21 cellular contexts compared by ENCODE assay signal in the genomic region with DNA sequence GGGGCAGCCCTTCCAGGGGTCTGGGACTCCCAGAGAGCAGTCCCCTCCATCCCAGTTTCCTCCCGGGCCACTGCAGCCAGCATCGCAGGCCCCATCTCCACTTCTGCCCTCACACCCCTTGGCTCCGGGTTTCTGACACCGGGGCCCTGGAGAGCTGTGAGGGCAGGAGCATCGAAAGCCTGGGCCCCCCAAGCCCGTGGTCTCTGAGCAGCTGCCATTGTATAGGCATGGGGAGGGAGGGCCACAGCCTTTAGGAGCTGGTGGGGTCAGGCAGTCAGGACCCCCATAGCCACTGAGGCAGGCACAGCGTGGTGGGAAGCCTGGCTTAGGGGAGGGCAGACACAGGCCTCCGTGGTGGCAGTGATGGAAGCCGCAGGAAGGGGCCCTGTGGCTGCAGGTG. TPM values are rescaled to one million over a fixed set of nuclear protein-coding genes. Genes with fewer than 3 reads are reported as not detected.
A peak's percentile ranks its signal among the peaks of the same experiment; 100 is the strongest.
DNase-seq lines count a peak whose midpoint lies in the region; ATAC-seq, FAIRE-seq and TF ChIP-seq lines count a peak whose summit lies in the region.
"Had no signal": no experiment of that assay in that cellular context is flagged by ENCODE, and none has a peak within 500 bp of the region (broad histone marks: within the 10 kb centered on the region; RNA-seq: fewer than 3 reads in every experiment).

No MANE protein-coding gene starts in this region.

- H3K9ac ChIP-seq in H1 (replicated peaks in 1 of 4; ENCODE audit: extremely low read depth in 1 of 4, low read depth in 3 of 4, low read length in 3 of 4) = no peak overlapping the region

- H3K27ac ChIP-seq in HEK293 (ENCODE audit: extremely low read depth, low read depth, low read length) = no peak overlapping the region
- H3K27ac ChIP-seq in H1 (ENCODE audit: low read depth, low read length) = no peak overlapping the region
- H3K27ac ChIP-seq: A549, C4-2B, HL-60 had no signal

- no peak for FAIRE-seq in H1 (lab: Jason Lieb, UNC)
- FAIRE-seq: A549, D721Med, G401.6, GM12891, K562 had no signal

- POLR2A ChIA-PET in HEK293 (lab: Yijun Ruan, JAX) (interaction anchor here (1.7 kb wide), 1 partner anchor 12 kb away, joined by 6 read pairs; a partner anchor contains a TSS), H1 (lab: Charles Lee; ENCODE audit: partially characterized antibody) (interaction anchor here (1.4 kb wide), 2 partner anchors 14 to 17 kb away, joined by 3 to 4 read pairs; no protein-coding TSS in a partner anchor)

- no peaks in the 10 kb centered on the region for H4K20me1 ChIP-seq in H1 (replicated peaks in 1 of 2; ENCODE audit: control insufficient read depth in 1 of 2, insufficient read depth in 2 of 2, low read length in 2 of 2)

- H3K4me3 Mint-ChIP-seq in CD14-positive monocyte = no peak overlapping the region
- H3K4me3 Mint-ChIP-seq: CD8-positive, alpha-beta T cell; GM23338; H9 had no signal

- peaks cover 10% of the 10 kb centered on the region for H3K4me1 Mint-ChIP-seq in CD14-positive monocyte

- H4K5ac ChIP-seq in H1 (ENCODE audit: insufficient read length, low read depth, low read length) = no peak overlapping the region

- no peaks in the 10 kb centered on the region for H3K79me2 ChIP-seq in H1 (ENCODE audit: control insufficient read depth in 1 of 2, insufficient read depth in 2 of 2, low read length in 2 of 2)

- CTCF ChIA-PET in HEK293 (lab: Yijun Ruan, JAX) (interaction anchor here (1.6 to 1.9 kb wide), 2 partner anchors 52 to 83 kb away, joined by 7 to 9 read pairs; no protein-coding TSS in a partner anchor), H1 (lab: Charles Lee; ENCODE audit: partially characterized antibody) (interaction anchor here (1.8 kb wide), 1 partner anchor 19 kb away, joined by 3 read pairs; no protein-coding TSS in a partner anchor)

- no peak overlapping the region for H2AK5ac ChIP-seq in H1 (ENCODE audit: low read depth, low read length)

- H3K23ac ChIP-seq in H1 (ENCODE audit: insufficient read length) = no peak overlapping the region

- TF ChIP-seq RAD21 in H1 (IDR thresholded peaks at IDR 0.05 in 1 of 2, conservative IDR thresholded peaks at IDR 0.05 in 1 of 2; ENCODE audit: low read depth in 2 of 2, low read length in 2 of 2) = no peak

- DNase-seq in CD14-positive monocyte (ENCODE audit: low spot score) (peak; percentile 43), H1 (ENCODE audit: low read depth in 1 of 2, low spot score in 2 of 2) (no peak), SHP77 treated with DMSO at 0.1 percent for 48 hours (lab: John Stamatoyannopoulos, UW) (no peak), activated gamma-delta T cell treated with Interleukin-2 at 50 U/mL for 16 hours (no peak)
- DNase-seq: BE2C; CD8-positive, alpha-beta T cell; COR-L47; DMS153; DMS79 treated with DMSO at 0.1 percent for 48 hours; EL; H9 had no signal

- peaks cover 0 to 6% (median 0%) of the 10 kb centered on the region in 7 donors for H3K9me3 Mint-ChIP-seq in CD14-positive monocyte
- H3K9me3 Mint-ChIP-seq: CD8-positive, alpha-beta T cell had no signal

- H2AFZ ChIP-seq in H1 (ENCODE audit: low read length) = no peak overlapping the region
- H2AFZ ChIP-seq: GM23338 had no signal

- no peak for ATAC-seq in HG03159 (IDR thresholded peaks at IDR 0.05; ENCODE audit: unreplicated experiment)
- ATAC-seq: A549; CD8-positive, alpha-beta T cell; GM23338; K562 had no signal

- no peak overlapping the region for H3K4me2 ChIP-seq in H1 (ENCODE audit: insufficient read depth in 1 of 2, low read depth in 2 of 2, low read length in 2 of 2)
- H3K4me2 ChIP-seq: A549, GM23338 had no signal

- H2BK15ac ChIP-seq in H1 (ENCODE audit: low read length) = no peak overlapping the region

- H2BK120ac ChIP-seq in H1 (replicated peaks; ENCODE audit: low read depth, low read length) = no peak overlapping the region

- H3K36me3 Mint-ChIP-seq in CD14-positive monocyte = no peaks in the 10 kb centered on the region
- H3K36me3 Mint-ChIP-seq: CD8-positive, alpha-beta T cell had no signal

- H3K4ac ChIP-seq in H1 (replicated peaks; ENCODE audit: insufficient read length, low read depth, low read length) = no peak overlapping the region

- 77% methylated on average over 9 of the region's 9 CpGs; no CpG with 5 or more reads in 1 of the 2 experiments for WGBS in H1 (ENCODE audit: extremely low coverage in 1 of 2, insufficient coverage in 1 of 2, insufficient read length in 1 of 2, insufficient replicate concordance in 2 of 2, low coverage in 1 of 2, low lambda C conversion rate in 2 of 2, missing lambda C conversion rate in 1 of 2), 2 experiments

- H3K79me1 ChIP-seq in H1 (ENCODE audit: low read depth, low read length) = no peaks in the 10 kb centered on the region

- TF ChIP-seq POLR2A in H1 (IDR thresholded peaks at IDR 0.05; ENCODE audit: control extremely low read depth in 1 of 2, low read depth in 2 of 2, low read length in 2 of 2) = no peak

- H2BK12ac ChIP-seq in H1 (ENCODE audit: low read depth, low read length) = no peak overlapping the region

- no peaks in the 10 kb centered on the region for H3K36me3 ChIP-seq in HEK293 (ENCODE audit: control insufficient read depth in 2 of 2, insufficient read depth in 1 of 2, low read length in 2 of 2)
- no peaks in the 10 kb centered on the region for H3K36me3 ChIP-seq in H1 (ENCODE audit: control insufficient read depth in 2 of 4, insufficient read depth in 4 of 4, low read length in 3 of 4)
- H3K36me3 ChIP-seq: BE2C had no signal

- no peaks in the 10 kb centered on the region for H3K23me2 ChIP-seq in H1 (ENCODE audit: low read depth, low read length)

- no peak overlapping the region for H3K14ac ChIP-seq in H1 (ENCODE audit: insufficient read length)

- H4K8ac ChIP-seq in H1 (ENCODE audit: extremely low read depth, insufficient read depth, low read length) = no peak overlapping the region

- H4K91ac ChIP-seq in H1 (replicated peaks; ENCODE audit: insufficient read length, low read length) = no peak overlapping the region

- H3K56ac ChIP-seq in H1 (replicated peaks; ENCODE audit: insufficient read length, low read depth, low read length) = no peak overlapping the region

- peaks cover 6% of the 10 kb centered on the region; the same call in 1 of the 2 replicates for H3K4me1 ChIP-seq in HEK293 (ENCODE audit: control insufficient read depth, insufficient read depth, low read length)
- H3K4me1 ChIP-seq in H1 (replicated peaks in 1 of 4; ENCODE audit: control insufficient read depth in 3 of 4, insufficient read depth in 4 of 4, low read length in 3 of 4) = peaks cover 0 to 6% (median 2%) of the 10 kb centered on the region in 4 experiments; a peak in 4 of 7 replicates
- H3K4me1 ChIP-seq: BE2C had no signal

- no peak for TF ChIP-seq EP300 in H1 (IDR thresholded peaks at IDR 0.05; ENCODE audit: borderline replicate concordance in 1 of 2, low read depth in 2 of 2, low read length in 2 of 2)

- H3K27me3 ChIP-seq in H1 (replicated peaks in 1 of 4; ENCODE audit: control insufficient read depth in 3 of 4, extremely low read depth in 1 of 4, insufficient read depth in 3 of 4, low read length in 3 of 4) = no peaks in the 10 kb centered on the region

- peak overlapping the region; percentile 49; the same call in 1 of the 2 replicates for H2BK5ac ChIP-seq in H1 (ENCODE audit: low read depth, low read length)

- TF ChIP-seq CTCF in CD14-positive monocyte (IDR thresholded peaks at IDR 0.05) = no peak
- no peak for TF ChIP-seq CTCF in HEK293 (tag by site-specific recombination; IDR thresholded peaks at IDR 0.05)
- TF ChIP-seq CTCF in H1 (IDR thresholded peaks at IDR 0.05; ENCODE audit: control extremely low read depth in 1 of 3, insufficient read depth in 1 of 3, low read depth in 1 of 3, low read length in 3 of 3) = no peak

- H3K27ac Mint-ChIP-seq in CD14-positive monocyte = no peak overlapping the region
- H3K27ac Mint-ChIP-seq: CD8-positive, alpha-beta T cell; GM23338; H9 had no signal

- H3K27me3 Mint-ChIP-seq in CD14-positive monocyte (ENCODE audit: low read depth in 3 of 3) = peaks cover 9 to 15% (median 13%) of the 10 kb centered on the region in 3 donors

- H3K18ac ChIP-seq in H1 (ENCODE audit: extremely low read depth, low read length) = no peak overlapping the region

- no peak overlapping the region for H2BK20ac ChIP-seq in H1 (ENCODE audit: low read length)

- H3K9me3 ChIP-seq in HEK293 (ENCODE audit: control insufficient read depth, insufficient read depth, low read depth, low read length) = no peaks in the 10 kb centered on the region
- H3K9me3 ChIP-seq in H1 (ENCODE audit: insufficient read depth in 2 of 2, low read depth in 1 of 2, low read length in 1 of 2) = no peaks in the 10 kb centered on the region
- H3K9me3 ChIP-seq: A549, BE2C had no signal

- intact Hi-C loops in CD14-positive monocyte (cut with micrococcal nuclease) = no loop called here

- H3K4me3 ChIP-seq in HEK293 (ENCODE audit: low read depth, low read length) (no peak overlapping the region), H1 (ENCODE audit: extremely low read depth in 1 of 4, insufficient read depth in 2 of 4, low read depth in 3 of 4, low read length in 4 of 4) (no peak overlapping the region)
- H3K4me3 ChIP-seq: A549, GM23338, K562 had no signal

RNA-seq across cellular contexts. Expression of a gene that starts 9.7 kb away (rescaled TPM):
- polyA plus RNA-seq in CD14-positive monocyte (100 to 1,000 TPM in 1 of 2 donors, 10 to 100 TPM in 1; 86.1 to 101 TPM), H1 (2011; rRNA removed) (9.8 and 10.6 TPM in 2 replicates)
- total RNA-seq in H1 (2021; fragmentation: NEBNext Ultra II Directional; extraction: Animal tissue kit (Norgen Biotek cat#: 25700)) = 6.0 and 6.6 TPM in 2 replicates
- 6.9 TPM for polyA plus RNA-seq in H1 (2011; cell fraction: cytosol; rRNA removed)
- polyA plus RNA-seq in H1 (2011; cell fraction: nucleus; rRNA removed) = 10.3 TPM
- polyA plus RNA-seq in H1 (2012, experiment 1 of 2) = 6.3 to 10.7 TPM (median 8.7 TPM) in 4 replicates
- 10.1 TPM for polyA plus RNA-seq in H1 (2012, experiment 2 of 2)
- 6.8 TPM for polyA plus RNA-seq in H1 (2013, experiment 1 of 2)
- polyA plus RNA-seq in H1 (2013, experiment 2 of 2) = 5.9 TPM
- 2.2 and 2.8 TPM in 2 replicates for polyA minus RNA-seq in H1 (2011; rRNA and poly(A)+ RNA removed)
- polyA minus RNA-seq in H1 (2011; cell fraction: cytosol; rRNA and poly(A)+ RNA removed) = 3.4 TPM
- polyA minus RNA-seq in H1 (2011; cell fraction: nucleus; rRNA and poly(A)+ RNA removed) = 2.4 TPM

RNA-seq across cellular contexts. Expression of a gene that starts 12.2 kb away (rescaled TPM):
- polyA plus RNA-seq in CD14-positive monocyte = 1 to 10 TPM; 1.9 to 4.0 TPM
- 130 and 133 TPM in 2 replicates for total RNA-seq in H1 (2021; fragmentation: NEBNext Ultra II Directional; extraction: Animal tissue kit (Norgen Biotek cat#: 25700))
- 102 and 109 TPM in 2 replicates for polyA plus RNA-seq in H1 (2011; rRNA removed)
- polyA plus RNA-seq in H1 (2011; cell fraction: cytosol; rRNA removed) = 124 TPM
- 287 TPM for polyA plus RNA-seq in H1 (2011; cell fraction: nucleus; rRNA removed)
- polyA plus RNA-seq in H1 (2012, experiment 1 of 2) = 114 to 152 TPM (median 137 TPM) in 4 replicates
- polyA plus RNA-seq in H1 (2012, experiment 2 of 2) = 73.3 TPM
- polyA plus RNA-seq in H1 (2013, experiment 1 of 2) = 77.2 TPM
- 72.5 TPM for polyA plus RNA-seq in H1 (2013, experiment 2 of 2)
- polyA minus RNA-seq in H1 (2011; rRNA and poly(A)+ RNA removed) = 105 and 121 TPM in 2 replicates
- 63.4 TPM for polyA minus RNA-seq in H1 (2011; cell fraction: cytosol; rRNA and poly(A)+ RNA removed)
- 68.9 TPM for polyA minus RNA-seq in H1 (2011; cell fraction: nucleus; rRNA and poly(A)+ RNA removed)

RNA-seq across cellular contexts. Expression of a gene that starts 18.1 kb away (rescaled TPM):
- polyA plus RNA-seq in CD14-positive monocyte = under 1 TPM in 1 of 2 donors, not detected in 1; 0.60 TPM
- total RNA-seq in H1 (2021; fragmentation: NEBNext Ultra II Directional; extraction: Animal tissue kit (Norgen Biotek cat#: 25700)) = 9.6 and 10.9 TPM in 2 replicates
- 3.8 and 5.5 TPM in 2 replicates for polyA plus RNA-seq in H1 (2011; rRNA removed)
- 7.7 TPM for polyA plus RNA-seq in H1 (2011; cell fraction: cytosol; rRNA removed)
- polyA plus RNA-seq in H1 (2011; cell fraction: nucleus; rRNA removed) = 72.9 TPM
- polyA plus RNA-seq in H1 (2012, experiment 1 of 2) = 13.2 to 17.1 TPM (median 14.7 TPM) in 4 replicates
- polyA plus RNA-seq in H1 (2012, experiment 2 of 2) = 7.8 TPM
- polyA plus RNA-seq in H1 (2013, experiment 1 of 2) = 9.7 TPM
- polyA plus RNA-seq in H1 (2013, experiment 2 of 2) = 8.4 TPM
- polyA minus RNA-seq in H1 (2011; rRNA and poly(A)+ RNA removed) = 1.5 and 2.4 TPM in 2 replicates
- polyA minus RNA-seq in H1 (2011; cell fraction: cytosol; rRNA and poly(A)+ RNA removed) = 2.1 TPM
- 6.9 TPM for polyA minus RNA-seq in H1 (2011; cell fraction: nucleus; rRNA and poly(A)+ RNA removed)

RNA-seq across cellular contexts. Expression of a gene that starts 21.7 kb away (rescaled TPM):
- polyA plus RNA-seq in CD14-positive monocyte (1 to 10 TPM; 5.2 to 8.1 TPM), H1 (2011; rRNA removed) (1.9 TPM in 2 replicates)
- 2.8 and 3.3 TPM in 2 replicates for total RNA-seq in H1 (2021; fragmentation: NEBNext Ultra II Directional; extraction: Animal tissue kit (Norgen Biotek cat#: 25700))
- polyA plus RNA-seq in H1 (2011; cell fraction: cytosol; rRNA removed) = 2.6 TPM
- polyA plus RNA-seq in H1 (2011; cell fraction: nucleus; rRNA removed) = 2.8 TPM
- polyA plus RNA-seq in H1 (2012, experiment 1 of 2) = 1.9 to 2.4 TPM (median 2.1 TPM) in 4 replicates
- 2.3 TPM for polyA plus RNA-seq in H1 (2012, experiment 2 of 2)
- 2.2 TPM for polyA plus RNA-seq in H1 (2013, experiment 1 of 2)
- polyA plus RNA-seq in H1 (2013, experiment 2 of 2) = 1.7 TPM
- 1.1 and 1.7 TPM in 2 replicates for polyA minus RNA-seq in H1 (2011; rRNA and poly(A)+ RNA removed)
- 2.1 TPM for polyA minus RNA-seq in H1 (2011; cell fraction: cytosol; rRNA and poly(A)+ RNA removed)
- 5.0 TPM for polyA minus RNA-seq in H1 (2011; cell fraction: nucleus; rRNA and poly(A)+ RNA removed)

RNA-seq across cellular contexts. Expression of a gene that starts 24.0 kb away (rescaled TPM):
- polyA plus RNA-seq in CD14-positive monocyte (100 to 1,000 TPM in 1 of 2 donors, 10 to 100 TPM in 1; 83.5 to 108 TPM), H1 (2011; rRNA removed) (145 and 158 TPM in 2 replicates)
- total RNA-seq in H1 (2021; fragmentation: NEBNext Ultra II Directional; extraction: Animal tissue kit (Norgen Biotek cat#: 25700)) = 90.0 and 90.3 TPM in 2 replicates
- 172 TPM for polyA plus RNA-seq in H1 (2011; cell fraction: cytosol; rRNA removed)
- 63.3 TPM for polyA plus RNA-seq in H1 (2011; cell fraction: nucleus; rRNA removed)
- 94.2 to 175 TPM (median 145 TPM) in 4 replicates for polyA plus RNA-seq in H1 (2012, experiment 1 of 2)
- 192 TPM for polyA plus RNA-seq in H1 (2012, experiment 2 of 2)
- 89.0 TPM for polyA plus RNA-seq in H1 (2013, experiment 1 of 2)
- 93.6 TPM for polyA plus RNA-seq in H1 (2013, experiment 2 of 2)
- 34.5 and 36.0 TPM in 2 replicates for polyA minus RNA-seq in H1 (2011; rRNA and poly(A)+ RNA removed)
- 30.4 TPM for polyA minus RNA-seq in H1 (2011; cell fraction: cytosol; rRNA and poly(A)+ RNA removed)
- 18.5 TPM for polyA minus RNA-seq in H1 (2011; cell fraction: nucleus; rRNA and poly(A)+ RNA removed)

Comparison
In these comparisons a context has a peak if more than half of its experiments do, and no peak if none do; other contexts are left out.
1. RNA of a gene that starts 12.2 kb away (polyA plus RNA-seq): 72.5 to 287 TPM in H1; 1.9 to 4.0 TPM in CD14-positive monocyte; every median in the first group is over 10 times any median in the second.